ENCODE assay signal across 16 cellular contexts in the genomic region with DNA sequence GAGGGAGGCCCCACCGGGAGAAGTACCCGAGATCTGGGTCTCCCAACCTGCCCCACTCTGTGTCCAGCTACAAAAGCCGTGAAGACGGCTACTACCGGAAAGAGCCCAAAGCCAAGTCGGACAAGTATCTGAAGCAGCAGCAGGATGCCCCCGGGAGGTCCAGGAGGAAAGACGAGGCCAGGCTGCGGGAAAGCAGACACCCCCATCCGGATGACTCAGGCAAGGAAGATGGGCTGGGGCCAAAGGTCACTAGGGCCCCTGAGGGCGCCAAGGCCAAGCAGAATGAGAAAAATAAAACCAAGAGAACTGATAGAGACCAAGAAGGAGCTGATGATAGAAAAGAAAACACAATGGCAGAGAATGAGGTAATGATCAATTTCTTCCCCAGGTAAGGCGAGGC. TPM values are rescaled to one million over a fixed set of nuclear protein-coding genes. Genes with fewer than 3 reads are reported as not detected.
A peak's percentile ranks its signal among the peaks of the same experiment; 100 is the strongest.
DNase-seq lines count a peak whose midpoint lies in the region; ATAC-seq lines count a peak whose summit lies in the region.
"Had no signal": no experiment of that assay in that cellular context is flagged by ENCODE, and none has a peak within 500 bp of the region (broad histone marks: within the 10 kb centered on the region; RNA-seq: fewer than 3 reads in every experiment).

No MANE protein-coding gene starts in this region.

- peak overlapping the region; percentile 87 for H2BK120ac ChIP-seq in neuronal stem cell (ENCODE audit: low read depth, low read length)

- H3K4ac ChIP-seq in neuronal stem cell (ENCODE audit: low read length): peak overlapping the region; percentile 41

- H3K9me3 Mint-ChIP-seq in stimulated activated naive B cell treated with anti-CD40 and anti-IgM and Interleukin-4, amounts not matched to agents 10 μg/mL and 1 μg/mL and 100 μg/mL, for 72 hours: no peaks in the 10 kb centered on the region
- H3K9me3 Mint-ChIP-seq: CD4-positive, alpha-beta memory T cell; H9 had no signal

- H3K4me1 Mint-ChIP-seq in stimulated activated naive B cell treated with anti-CD40 and anti-IgM and Interleukin-4, amounts not matched to agents 10 μg/mL and 1 μg/mL and 100 μg/mL, for 72 hours: peaks cover 32 to 35% of the 10 kb centered on the region in 2 donors
- H3K4me1 Mint-ChIP-seq: H9 had no signal

- H3K14ac ChIP-seq in neuronal stem cell (ENCODE audit: low read length): no peak overlapping the region

- peaks cover 0 to 4% of the 10 kb centered on the region in 2 donors for H3K4me1 ChIP-seq in neuronal stem cell (ENCODE audit: control insufficient read depth in 2 of 2, insufficient read depth in 1 of 2, low read depth in 1 of 2, low read length in 2 of 2)
- H3K4me1 ChIP-seq: A549, BE2C had no signal

- peak overlapping the region; percentile 71 for H3K18ac ChIP-seq in neuronal stem cell (ENCODE audit: low read length)

- no peak overlapping the region for H4K91ac ChIP-seq in neuronal stem cell (ENCODE audit: low read depth, low read length, poor library complexity)

- no peaks in the 10 kb centered on the region for H3K36me3 ChIP-seq in neuronal stem cell (replicated peaks in 1 of 2; ENCODE audit: control insufficient read depth in 2 of 2, insufficient read depth in 2 of 2, low read length in 2 of 2)

- no peak overlapping the region for H3K4me2 ChIP-seq in neuronal stem cell (ENCODE audit: insufficient read depth, low read length, poor library complexity, severe bottlenecking)
- H3K4me2 ChIP-seq: A549 had no signal

- H3K27ac ChIP-seq in neuronal stem cell (replicated peaks; ENCODE audit: low read length): no peak overlapping the region
- H3K27ac ChIP-seq: A549, C4-2B had no signal

- H2AK5ac ChIP-seq in neuronal stem cell (ENCODE audit: low read depth, low read length): peak overlapping the region; percentile 78

- no CpG with 5 or more reads among the region's 12 CpGs for WGBS in neuronal stem cell (ENCODE audit: extremely low coverage in 2 of 2, insufficient read length in 2 of 2, insufficient replicate concordance in 1 of 2), 2 donors

- no peak for ATAC-seq in stimulated activated naive B cell treated with anti-CD40 and anti-IgM and Interleukin-4, amounts not matched to agents 10 μg/mL and 1 μg/mL and 100 μg/mL, for 72 hours (replicated peaks)
- ATAC-seq: A549 had no signal

- no peaks in the 10 kb centered on the region for H3K27me3 Mint-ChIP-seq in stimulated activated naive B cell treated with anti-CD40 and anti-IgM and Interleukin-4, amounts not matched to agents 10 μg/mL and 1 μg/mL and 100 μg/mL, for 72 hours
- H3K27me3 Mint-ChIP-seq: CD4-positive, alpha-beta memory T cell had no signal

- no peaks in the 10 kb centered on the region for H3K79me1 ChIP-seq in neuronal stem cell (ENCODE audit: low read depth, low read length)

- peak overlapping the region; percentile 11 for H2BK15ac ChIP-seq in neuronal stem cell (ENCODE audit: low read length)

- no peak overlapping the region for H3K27ac Mint-ChIP-seq in stimulated activated naive B cell treated with anti-CD40 and anti-IgM and Interleukin-4, amounts not matched to agents 10 μg/mL and 1 μg/mL and 100 μg/mL, for 72 hours
- H3K27ac Mint-ChIP-seq: CD4-positive, alpha-beta memory T cell; H9 had no signal

- H3K36me3 Mint-ChIP-seq in stimulated activated naive B cell treated with anti-CD40 and anti-IgM and Interleukin-4, amounts not matched to agents 10 μg/mL and 1 μg/mL and 100 μg/mL, for 72 hours: no peaks in the 10 kb centered on the region
- H3K36me3 Mint-ChIP-seq: CD4-positive, alpha-beta memory T cell had no signal

- H4K8ac ChIP-seq in neuronal stem cell (ENCODE audit: low read depth, low read length): no peak overlapping the region

- H3K4me3 Mint-ChIP-seq in stimulated activated naive B cell treated with anti-CD40 and anti-IgM and Interleukin-4, amounts not matched to agents 10 μg/mL and 1 μg/mL and 100 μg/mL, for 72 hours: no peak overlapping the region
- H3K4me3 Mint-ChIP-seq: CD4-positive, alpha-beta memory T cell; H9 had no signal

- H3K23ac ChIP-seq in neuronal stem cell (ENCODE audit: low read depth, low read length, poor library complexity): no peak overlapping the region

- peak overlapping the region; percentile 43 for H2AFZ ChIP-seq in neuronal stem cell (ENCODE audit: low read length)

- no peak overlapping the region for H3K9ac ChIP-seq in neuronal stem cell (ENCODE audit: low read depth, low read length, poor library complexity)

- no peaks in the 10 kb centered on the region for H3K27me3 ChIP-seq in neuronal stem cell (ENCODE audit: control insufficient read depth in 3 of 3, insufficient read depth in 3 of 3, low read depth in 1 of 3, low read length in 3 of 3)
- H3K27me3 ChIP-seq: BE2C had no signal

- DNase-seq in ELF-1 (ENCODE audit: low read depth, low spot score): peak; percentile 83
- peak; percentile 22 for DNase-seq in RPMI7951 (ENCODE audit: low read depth)
- peak; percentile 30 for DNase-seq in iPS-NIHi7 (ENCODE audit: extremely low spot score)
- no peak for DNase-seq in neuronal stem cell (ENCODE audit: low spot score)
- no peak for DNase-seq in stimulated activated naive B cell treated with anti-CD40 and anti-IgM and Interleukin-4, amounts not matched to agents 10 μg/mL and 1 μg/mL and 100 μg/mL, for 72 hours
- DNase-seq in UCSD-AML1 (lab: John Stamatoyannopoulos, UW; ENCODE audit: unreplicated experiment): no peak
- DNase-seq: BE2C; CD4-positive, alpha-beta memory T cell; DMS153; DMS79 treated with DMSO at 0.1 percent for 48 hours; EL; GDM1; GOT3; H9 had no signal

- no peak overlapping the region for H2BK12ac ChIP-seq in neuronal stem cell (ENCODE audit: low read length)

- H2BK5ac ChIP-seq in neuronal stem cell (ENCODE audit: low read length): no peak overlapping the region

- no peak overlapping the region for H3K4me3 ChIP-seq in neuronal stem cell (ENCODE audit: low read length in 2 of 2)
- H3K4me3 ChIP-seq: A549 had no signal

- H3K9me3 ChIP-seq in neuronal stem cell (replicated peaks in 1 of 2; ENCODE audit: control insufficient read depth in 2 of 2, insufficient read depth in 1 of 2, low read depth in 1 of 2, low read length in 2 of 2): no peaks in the 10 kb centered on the region
- H3K9me3 ChIP-seq: A549, BE2C had no signal

RNA-seq across cellular contexts. Expression of gene PDCD4, which starts 59.1 kb away (rescaled TPM):
- 15.5 and 16.3 TPM in 2 replicates for total RNA-seq in RPMI7951 (2014; rRNA removed; shearing (Covaris generic))
- 86.5 TPM for polyA plus RNA-seq in neuronal stem cell (2013, experiment 1 of 2)
- 87.2 TPM for polyA plus RNA-seq in neuronal stem cell (2013, experiment 2 of 2)

Comparison
In these comparisons a context has a peak if more than half of its experiments do, and no peak if none do; other contexts are left out.
1. DNase-seq: peak in ELF-1 (single experiment), RPMI7951 (single experiment) and iPS-NIHi7 (single experiment); none in neuronal stem cell (single experiment), stimulated activated naive B cell treated with anti-CD40 and anti-IgM and Interleukin-4, amounts not matched to agents 10 μg/mL and 1 μg/mL and 100 μg/mL, for 72 hours (single experiment) and UCSD-AML1 (single experiment).